ENCODE assay signal across 1 cellular context in the genomic region with DNA sequence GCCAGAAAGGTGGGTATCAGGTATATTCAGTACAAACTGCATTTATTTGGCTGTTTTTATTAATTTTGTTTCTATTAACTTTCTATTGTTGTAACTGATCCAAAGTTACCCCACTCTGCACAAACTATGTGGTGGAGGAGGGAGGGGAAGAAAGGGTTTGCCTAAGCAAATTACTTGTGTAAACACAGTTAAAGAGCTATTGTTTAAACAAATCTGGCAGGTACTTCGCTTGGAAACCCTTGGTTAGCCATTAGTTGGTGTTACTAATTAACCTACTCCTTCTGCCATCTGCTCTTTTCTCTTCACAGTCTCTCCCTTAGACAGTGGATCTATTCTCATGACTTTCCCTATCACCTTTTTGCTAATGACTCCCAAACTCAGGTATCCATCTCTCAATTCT.
A peak's percentile ranks its signal among the peaks of the same experiment; 100 is the strongest.
TF ChIP-seq lines count a peak whose summit lies in the region.

No MANE protein-coding gene starts in this region.

TF ChIP-seq in HepG2, 621 proteins besides CTCF, POLR2A, EP300 and RAD21 (continued from another document and continues in another):
- TF ChIP-seq, protein P1, sequence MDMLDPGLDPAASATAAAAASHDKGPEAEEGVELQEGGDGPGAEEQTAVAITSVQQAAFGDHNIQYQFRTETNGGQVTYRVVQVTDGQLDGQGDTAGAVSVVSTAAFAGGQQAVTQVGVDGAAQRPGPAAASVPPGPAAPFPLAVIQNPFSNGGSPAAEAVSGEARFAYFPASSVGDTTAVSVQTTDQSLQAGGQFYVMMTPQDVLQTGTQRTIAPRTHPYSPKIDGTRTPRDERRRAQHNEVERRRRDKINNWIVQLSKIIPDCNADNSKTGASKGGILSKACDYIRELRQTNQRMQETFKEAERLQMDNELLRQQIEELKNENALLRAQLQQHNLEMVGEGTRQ (IDR thresholded peaks at IDR 0.05; ENCODE audit: low read depth, low read length), result no peak
- TF ChIP-seq, protein P1 (CRISPR knock-in tag; IDR thresholded peaks at IDR 0.05; ENCODE audit: borderline replicate concordance), result no peak
- TF ChIP-seq DPF2 (CRISPR knock-in tag; IDR thresholded peaks at IDR 0.05; ENCODE audit: borderline replicate concordance, low read depth) (no peak), KIAA2018 (CRISPR knock-in tag; IDR thresholded peaks at IDR 0.05; ENCODE audit: borderline replicate concordance) (no peak), RBAK (CRISPR knock-in tag; IDR thresholded peaks at IDR 0.05) (no peak), ZNF446 (CRISPR knock-in tag; IDR thresholded peaks at IDR 0.05) (no peak), MTF2 (CRISPR knock-in tag; IDR thresholded peaks at IDR 0.05; ENCODE audit: borderline replicate concordance) (no peak), ZNF562 (CRISPR knock-in tag; IDR thresholded peaks at IDR 0.05; ENCODE audit: borderline replicate concordance) (no peak), SRSF4 (IDR thresholded peaks at IDR 0.05; ENCODE audit: low read depth, low read length, poor library complexity, severe bottlenecking) (no peak), SIN3A (IDR thresholded peaks at IDR 0.05; ENCODE audit: borderline replicate concordance, low read depth, low read length) (no peak), SP1 (IDR thresholded peaks at IDR 0.05) (no peak), SP1 (CRISPR knock-in tag; IDR thresholded peaks at IDR 0.05) (no peak), HOXA7 (CRISPR knock-in tag; IDR thresholded peaks at IDR 0.05) (no peak), FOXP1 (IDR thresholded peaks at IDR 0.05) (no peak), FOXP1 (CRISPR knock-in tag; IDR thresholded peaks at IDR 0.05) (peak; percentile 67), NFE2 (CRISPR knock-in tag; IDR thresholded peaks at IDR 0.05) (no peak), STAG1 (CRISPR knock-in tag; IDR thresholded peaks at IDR 0.05) (peak; percentile 5; the same call in 1 of the 2 replicates), DMAP1 (CRISPR knock-in tag; IDR thresholded peaks at IDR 0.05) (no peak), ZNF484 (CRISPR knock-in tag; IDR thresholded peaks at IDR 0.05; ENCODE audit: borderline replicate concordance, low read depth) (no peak), PREB (CRISPR knock-in tag; IDR thresholded peaks at IDR 0.05) (no peak), GTF2F1 (IDR thresholded peaks at IDR 0.05; ENCODE audit: low read length) (no peak), ZNF781 (CRISPR knock-in tag; IDR thresholded peaks at IDR 0.05; ENCODE audit: borderline replicate concordance, not compliant biosample characterization) (no peak), RBM22 (optimal IDR thresholded peaks at IDR 0.05; ENCODE audit: low read length) (no peak), MAFK (conservative IDR thresholded peaks at IDR 0.05 in 1 of 2, IDR thresholded peaks at IDR 0.05 in 1 of 2; ENCODE audit: low read length in 2 of 2) (0 out of 4 replicates have a peak, but pooled peaks of 1 of the 2 experiments have one; percentile 2), TOE1 (CRISPR knock-in tag; IDR thresholded peaks at IDR 0.05) (no peak), HOXA9 (CRISPR knock-in tag; IDR thresholded peaks at IDR 0.05; ENCODE audit: borderline replicate concordance) (no peak), ZNF225 (CRISPR knock-in tag; IDR thresholded peaks at IDR 0.05) (no peak), NFATC3 (CRISPR knock-in tag; IDR thresholded peaks at IDR 0.05) (no peak), FOXM1 (CRISPR knock-in tag; IDR thresholded peaks at IDR 0.05) (no peak), JUNB (CRISPR knock-in tag; IDR thresholded peaks at IDR 0.05; ENCODE audit: borderline replicate concordance) (no peak), SMAD9 (CRISPR knock-in tag; IDR thresholded peaks at IDR 0.05) (no peak), ZNF619 (CRISPR knock-in tag; IDR thresholded peaks at IDR 0.05) (no peak), WIZ (CRISPR knock-in tag; IDR thresholded peaks at IDR 0.05) (no peak), HMG20B (CRISPR knock-in tag; conservative IDR thresholded peaks at IDR 0.05) (peak; percentile 92), ZBTB42 (CRISPR knock-in tag; IDR thresholded peaks at IDR 0.05) (no peak), TEAD3 (CRISPR knock-in tag; optimal IDR thresholded peaks at IDR 0.05; ENCODE audit: borderline replicate concordance) (peak; percentile 38), ZSCAN29 (CRISPR knock-in tag; conservative IDR thresholded peaks at IDR 0.05) (no peak), ZNF780A (CRISPR knock-in tag; IDR thresholded peaks at IDR 0.05) (no peak), NR2F1 (CRISPR knock-in tag; IDR thresholded peaks at IDR 0.05) (no peak), ZNF556 (CRISPR knock-in tag; IDR thresholded peaks at IDR 0.05; ENCODE audit: borderline replicate concordance) (no peak), ZNF350 (CRISPR knock-in tag; IDR thresholded peaks at IDR 0.05; ENCODE audit: borderline replicate concordance, low read depth) (no peak), FOXJ3 (CRISPR knock-in tag; IDR thresholded peaks at IDR 0.05; ENCODE audit: borderline replicate concordance) (peak; percentile 42; the same call in 1 of the 2 replicates), PTBP1 (IDR thresholded peaks at IDR 0.05; ENCODE audit: low read depth, low read length, poor library complexity, severe bottlenecking) (no peak), ZNF614 (CRISPR knock-in tag; IDR thresholded peaks at IDR 0.05; ENCODE audit: borderline replicate concordance) (0 out of 2 replicates have a peak, but pooled peaks have one; percentile 65), ZZZ3 (CRISPR knock-in tag; IDR thresholded peaks at IDR 0.05; ENCODE audit: borderline replicate concordance) (no peak), KDM3A (CRISPR knock-in tag; IDR thresholded peaks at IDR 0.05; ENCODE audit: low read depth) (no peak), ZBTB3 (CRISPR knock-in tag; IDR thresholded peaks at IDR 0.05; ENCODE audit: borderline replicate concordance, low read depth) (no peak), ZNF790 (CRISPR knock-in tag; IDR thresholded peaks at IDR 0.05; ENCODE audit: borderline replicate concordance) (no peak), ZNF251 (CRISPR knock-in tag; IDR thresholded peaks at IDR 0.05) (no peak), FOXP4 (CRISPR knock-in tag; IDR thresholded peaks at IDR 0.05) (peak; percentile 79), ZNF101 (CRISPR knock-in tag; IDR thresholded peaks at IDR 0.05; ENCODE audit: borderline replicate concordance, low read depth) (no peak), GZF1 (CRISPR knock-in tag; IDR thresholded peaks at IDR 0.05) (no peak)
- TF ChIP-seq, protein P2, sequence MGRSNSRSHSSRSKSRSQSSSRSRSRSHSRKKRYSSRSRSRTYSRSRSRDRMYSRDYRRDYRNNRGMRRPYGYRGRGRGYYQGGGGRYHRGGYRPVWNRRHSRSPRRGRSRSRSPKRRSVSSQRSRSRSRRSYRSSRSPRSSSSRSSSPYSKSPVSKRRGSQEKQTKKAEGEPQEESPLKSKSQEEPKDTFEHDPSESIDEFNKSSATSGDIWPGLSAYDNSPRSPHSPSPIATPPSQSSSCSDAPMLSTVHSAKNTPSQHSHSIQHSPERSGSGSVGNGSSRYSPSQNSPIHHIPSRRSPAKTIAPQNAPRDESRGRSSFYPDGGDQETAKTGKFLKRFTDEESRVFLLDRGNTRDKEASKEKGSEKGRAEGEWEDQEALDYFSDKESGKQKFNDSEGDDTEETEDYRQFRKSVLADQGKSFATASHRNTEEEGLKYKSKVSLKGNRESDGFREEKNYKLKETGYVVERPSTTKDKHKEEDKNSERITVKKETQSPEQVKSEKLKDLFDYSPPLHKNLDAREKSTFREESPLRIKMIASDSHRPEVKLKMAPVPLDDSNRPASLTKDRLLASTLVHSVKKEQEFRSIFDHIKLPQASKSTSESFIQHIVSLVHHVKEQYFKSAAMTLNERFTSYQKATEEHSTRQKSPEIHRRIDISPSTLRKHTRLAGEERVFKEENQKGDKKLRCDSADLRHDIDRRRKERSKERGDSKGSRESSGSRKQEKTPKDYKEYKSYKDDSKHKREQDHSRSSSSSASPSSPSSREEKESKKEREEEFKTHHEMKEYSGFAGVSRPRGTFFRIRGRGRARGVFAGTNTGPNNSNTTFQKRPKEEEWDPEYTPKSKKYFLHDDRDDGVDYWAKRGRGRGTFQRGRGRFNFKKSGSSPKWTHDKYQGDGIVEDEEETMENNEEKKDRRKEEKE (IDR thresholded peaks at IDR 0.05), result no peak
- TF ChIP-seq, protein P3, sequence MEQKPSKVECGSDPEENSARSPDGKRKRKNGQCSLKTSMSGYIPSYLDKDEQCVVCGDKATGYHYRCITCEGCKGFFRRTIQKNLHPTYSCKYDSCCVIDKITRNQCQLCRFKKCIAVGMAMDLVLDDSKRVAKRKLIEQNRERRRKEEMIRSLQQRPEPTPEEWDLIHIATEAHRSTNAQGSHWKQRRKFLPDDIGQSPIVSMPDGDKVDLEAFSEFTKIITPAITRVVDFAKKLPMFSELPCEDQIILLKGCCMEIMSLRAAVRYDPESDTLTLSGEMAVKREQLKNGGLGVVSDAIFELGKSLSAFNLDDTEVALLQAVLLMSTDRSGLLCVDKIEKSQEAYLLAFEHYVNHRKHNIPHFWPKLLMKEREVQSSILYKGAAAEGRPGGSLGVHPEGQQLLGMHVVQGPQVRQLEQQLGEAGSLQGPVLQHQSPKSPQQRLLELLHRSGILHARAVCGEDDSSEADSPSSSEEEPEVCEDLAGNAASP (CRISPR knock-in tag; IDR thresholded peaks at IDR 0.05; ENCODE audit: borderline replicate concordance), result 0 out of 2 replicates have a peak, but pooled peaks have one; percentile 25
